1 cellular context compared by ENCODE assay signal in the genomic region with DNA sequence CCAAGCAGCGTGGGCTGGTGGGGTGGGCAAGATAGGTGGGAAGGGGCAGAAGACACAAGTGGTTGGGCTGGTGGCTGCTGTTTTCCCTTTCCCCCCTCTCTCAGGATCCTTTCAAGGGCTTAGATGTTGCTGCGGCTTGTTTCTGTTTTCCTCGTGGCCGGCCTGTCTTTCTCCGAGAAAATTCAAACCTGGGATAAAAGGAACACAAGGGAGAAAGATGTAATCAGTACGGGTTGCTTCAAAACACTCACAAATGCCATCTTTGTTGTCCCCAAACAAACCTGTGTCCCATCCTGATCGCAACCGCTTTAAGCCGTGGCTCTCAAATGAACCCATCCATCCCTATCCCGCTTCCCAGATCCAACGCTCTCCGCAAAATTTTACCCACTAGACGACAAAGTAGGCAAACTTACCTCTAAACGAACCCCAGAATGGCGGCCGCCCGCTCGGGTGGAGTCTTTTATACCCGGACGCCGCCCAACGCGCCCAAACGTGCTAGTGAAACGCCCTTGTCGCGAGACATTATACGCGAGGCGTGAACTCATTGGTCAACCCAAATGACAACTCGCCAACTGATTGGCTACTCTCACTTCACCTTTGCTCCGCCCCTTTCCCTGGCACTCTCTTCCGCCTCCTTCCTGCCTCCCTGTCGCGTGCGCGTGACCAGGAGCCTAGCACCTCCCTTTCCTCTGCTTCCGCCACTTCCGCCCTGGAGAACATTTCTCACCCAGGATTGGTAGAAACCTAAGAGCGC.
TF ChIP-seq lines count a peak whose summit lies in the region.

TSS of gene PPP1R10 (minus strand) at position 433 of the 754 bp plus-strand sequence. CDS start 7,299 bp downstream, outside the sequence.

TF ChIP-seq in GM12878, 131 proteins besides CTCF, POLR2A, EP300 and RAD21 (continued from another document and continues in another):
- TF ChIP-seq, protein P1, sequence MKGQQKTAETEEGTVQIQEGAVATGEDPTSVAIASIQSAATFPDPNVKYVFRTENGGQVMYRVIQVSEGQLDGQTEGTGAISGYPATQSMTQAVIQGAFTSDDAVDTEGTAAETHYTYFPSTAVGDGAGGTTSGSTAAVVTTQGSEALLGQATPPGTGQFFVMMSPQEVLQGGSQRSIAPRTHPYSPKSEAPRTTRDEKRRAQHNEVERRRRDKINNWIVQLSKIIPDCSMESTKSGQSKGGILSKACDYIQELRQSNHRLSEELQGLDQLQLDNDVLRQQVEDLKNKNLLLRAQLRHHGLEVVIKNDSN (IDR thresholded peaks at IDR 0.05; ENCODE audit: borderline replicate concordance, extremely low read length, insufficient read depth, low read depth, low read length), result peak; percentile 61
- TF ChIP-seq CHD4 (IDR thresholded peaks at IDR 0.05) (no peak), JUNB (IDR thresholded peaks at IDR 0.05) (no peak), RELA (IDR thresholded peaks at IDR 0.05; ENCODE audit: borderline replicate concordance, partially characterized antibody) (peak; percentile 75), CEBPB (IDR thresholded peaks at IDR 0.05; ENCODE audit: borderline replicate concordance in 1 of 2, low read depth in 2 of 2, low read length in 2 of 2) (no peak), ZSCAN29 (IDR thresholded peaks at IDR 0.05) (no peak), NBN (IDR thresholded peaks at IDR 0.05) (peak; percentile 90), GATAD2B (conservative IDR thresholded peaks at IDR 0.05; ENCODE audit: low read depth) (no peak), DPF2 (IDR thresholded peaks at IDR 0.05) (peak; percentile 21), NR2C2 (IDR thresholded peaks at IDR 0.05; ENCODE audit: borderline replicate concordance, control insufficient read depth, insufficient read length, low read depth) (no peak), PAX5 (IDR thresholded peaks at IDR 0.05; ENCODE audit: borderline replicate concordance, low read depth, low read length) (peak; percentile 50; the same call in 1 of the 2 replicates), BCL3 (IDR thresholded peaks at IDR 0.05; ENCODE audit: borderline replicate concordance, insufficient read depth, low read depth, low read length, poor library complexity, severe bottlenecking) (peak; percentile 47), SMAD5 (IDR thresholded peaks at IDR 0.05; ENCODE audit: low read depth) (peak; percentile 99), SUPT20H (IDR thresholded peaks at IDR 0.05; ENCODE audit: borderline replicate concordance, control insufficient read depth, low read depth, low read length) (no peak), BCL11A (IDR thresholded peaks at IDR 0.05; ENCODE audit: low read depth, low read length) (0 out of 2 replicates have a peak, but pooled peaks have one; percentile 19), ZZZ3 (IDR thresholded peaks at IDR 0.05; ENCODE audit: control insufficient read depth, insufficient read length, low read depth) (no peak), CHD1 (IDR thresholded peaks at IDR 0.05; ENCODE audit: low read depth, low read length) (peak; percentile 96), EZH2 (IDR thresholded peaks at IDR 0.05; ENCODE audit: borderline replicate concordance, control insufficient read depth, low read depth, low read length) (no peak), SREBF2 (IDR thresholded peaks at IDR 0.05; ENCODE audit: low read length) (no peak; the same call in 1 of the 2 replicates), MEF2B (IDR thresholded peaks at IDR 0.05; ENCODE audit: partially characterized antibody, poor library complexity, severe bottlenecking) (no peak), BACH1 (IDR thresholded peaks at IDR 0.05; ENCODE audit: borderline replicate concordance) (peak; percentile 96), RUNX3 (IDR thresholded peaks at IDR 0.05; ENCODE audit: low read length) (peak; percentile 72), STAT3 (IDR thresholded peaks at IDR 0.05; ENCODE audit: low read depth, low read length) (0 out of 2 replicates have a peak, but pooled peaks have one; percentile 15), ATF3 (IDR thresholded peaks at IDR 0.05; ENCODE audit: borderline replicate concordance, extremely low read depth, low read depth, low read length) (peak; percentile 12; the same call in 1 of the 2 replicates), HSF1 (IDR thresholded peaks at IDR 0.05; ENCODE audit: low read depth, low read length) (no peak), REST (IDR thresholded peaks at IDR 0.05; ENCODE audit: low read depth, low read length) (peak; percentile 65; the same call in 1 of the 2 replicates), RB1 (IDR thresholded peaks at IDR 0.05; ENCODE audit: borderline replicate concordance) (peak; percentile 87; the same call in 1 of the 2 replicates), LARP7 (IDR thresholded peaks at IDR 0.05) (peak; percentile 73), IKZF1 (conservative IDR thresholded peaks at IDR 0.05) (no peak; the same call in 1 of the 2 replicates), KLF5 (IDR thresholded peaks at IDR 0.05; ENCODE audit: partially characterized antibody) (peak; percentile 92), SMARCA5 (IDR thresholded peaks at IDR 0.05) (peak; percentile 30; the same call in 1 of the 2 replicates), EGR1 (IDR thresholded peaks at IDR 0.05; ENCODE audit: borderline replicate concordance in 1 of 2, low read depth in 2 of 2, low read length in 2 of 2) (peak; percentile 9 to 48; a peak in 2 of 3 replicates), STAT1 (conservative IDR thresholded peaks at IDR 0.05) (peak; percentile 78; the same call in 1 of the 2 replicates), ZNF274 (IDR thresholded peaks at IDR 0.05; ENCODE audit: insufficient read depth, insufficient read length) (no peak), ZBTB11 (CRISPR knock-in tag; IDR thresholded peaks at IDR 0.05) (peak; percentile 64; the same call in 1 of the 2 replicates), YY1 (IDR thresholded peaks at IDR 0.05; ENCODE audit: low read depth, low read length) (peak; percentile 99), TAF1 (IDR thresholded peaks at IDR 0.05; ENCODE audit: borderline replicate concordance, low read depth, low read length) (peak; percentile 100), TBL1XR1 (IDR thresholded peaks at IDR 0.05; ENCODE audit: low read depth, low read length) (no peak)
- TF ChIP-seq, protein P2, sequence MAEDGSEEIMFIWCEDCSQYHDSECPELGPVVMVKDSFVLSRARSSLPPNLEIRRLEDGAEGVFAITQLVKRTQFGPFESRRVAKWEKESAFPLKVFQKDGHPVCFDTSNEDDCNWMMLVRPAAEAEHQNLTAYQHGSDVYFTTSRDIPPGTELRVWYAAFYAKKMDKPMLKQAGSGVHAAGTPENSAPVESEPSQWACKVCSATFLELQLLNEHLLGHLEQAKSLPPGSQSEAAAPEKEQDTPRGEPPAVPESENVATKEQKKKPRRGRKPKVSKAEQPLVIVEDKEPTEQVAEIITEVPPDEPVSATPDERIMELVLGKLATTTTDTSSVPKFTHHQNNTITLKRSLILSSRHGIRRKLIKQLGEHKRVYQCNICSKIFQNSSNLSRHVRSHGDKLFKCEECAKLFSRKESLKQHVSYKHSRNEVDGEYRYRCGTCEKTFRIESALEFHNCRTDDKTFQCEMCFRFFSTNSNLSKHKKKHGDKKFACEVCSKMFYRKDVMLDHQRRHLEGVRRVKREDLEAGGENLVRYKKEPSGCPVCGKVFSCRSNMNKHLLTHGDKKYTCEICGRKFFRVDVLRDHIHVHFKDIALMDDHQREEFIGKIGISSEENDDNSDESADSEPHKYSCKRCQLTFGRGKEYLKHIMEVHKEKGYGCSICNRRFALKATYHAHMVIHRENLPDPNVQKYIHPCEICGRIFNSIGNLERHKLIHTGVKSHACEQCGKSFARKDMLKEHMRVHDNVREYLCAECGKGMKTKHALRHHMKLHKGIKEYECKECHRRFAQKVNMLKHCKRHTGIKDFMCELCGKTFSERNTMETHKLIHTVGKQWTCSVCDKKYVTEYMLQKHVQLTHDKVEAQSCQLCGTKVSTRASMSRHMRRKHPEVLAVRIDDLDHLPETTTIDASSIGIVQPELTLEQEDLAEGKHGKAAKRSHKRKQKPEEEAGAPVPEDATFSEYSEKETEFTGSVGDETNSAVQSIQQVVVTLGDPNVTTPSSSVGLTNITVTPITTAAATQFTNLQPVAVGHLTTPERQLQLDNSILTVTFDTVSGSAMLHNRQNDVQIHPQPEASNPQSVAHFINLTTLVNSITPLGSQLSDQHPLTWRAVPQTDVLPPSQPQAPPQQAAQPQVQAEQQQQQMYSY (CRISPR knock-in tag; IDR thresholded peaks at IDR 0.05), result peak; percentile 82; the same call in 1 of the 2 replicates
- TF ChIP-seq, protein P3, sequence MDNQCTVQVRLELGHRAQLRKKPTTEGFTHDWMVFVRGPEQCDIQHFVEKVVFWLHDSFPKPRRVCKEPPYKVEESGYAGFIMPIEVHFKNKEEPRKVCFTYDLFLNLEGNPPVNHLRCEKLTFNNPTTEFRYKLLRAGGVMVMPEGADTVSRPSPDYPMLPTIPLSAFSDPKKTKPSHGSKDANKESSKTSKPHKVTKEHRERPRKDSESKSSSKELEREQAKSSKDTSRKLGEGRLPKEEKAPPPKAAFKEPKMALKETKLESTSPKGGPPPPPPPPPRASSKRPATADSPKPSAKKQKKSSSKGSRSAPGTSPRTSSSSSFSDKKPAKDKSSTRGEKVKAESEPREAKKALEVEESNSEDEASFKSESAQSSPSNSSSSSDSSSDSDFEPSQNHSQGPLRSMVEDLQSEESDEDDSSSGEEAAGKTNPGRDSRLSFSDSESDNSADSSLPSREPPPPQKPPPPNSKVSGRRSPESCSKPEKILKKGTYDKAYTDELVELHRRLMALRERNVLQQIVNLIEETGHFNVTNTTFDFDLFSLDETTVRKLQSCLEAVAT (IDR thresholded peaks at IDR 0.05), result peak; percentile 99
